ENCODE assay signal across 9 cellular contexts in genomic region chr2:210072922-210073509, GRCh38.
DNase-seq lines count a peak whose midpoint lies in the region; ATAC-seq and TF ChIP-seq lines count a peak whose summit lies in the region.
"Had no signal": no experiment of that assay in that cellular context is flagged by ENCODE, and none has a peak within 500 bp of the region (broad histone marks: within the 10 kb centered on the region; RNA-seq: fewer than 3 reads in every experiment).

No MANE protein-coding gene starts in this region.

- peaks cover 7% of the 10 kb centered on the region for H3K79me2 ChIP-seq in parathyroid adenoma

- H3K27me3 Mint-ChIP-seq in endodermal cell (ENCODE audit: insufficient read depth) = no peaks in the 10 kb centered on the region
- H3K27me3 Mint-ChIP-seq: naive thymus-derived CD4-positive, alpha-beta T cell had no signal

- H3K9me3 Mint-ChIP-seq in endodermal cell = no peaks in the 10 kb centered on the region

- H3K27me3 ChIP-seq in endodermal cell (ENCODE audit: control insufficient read depth, insufficient read depth, low read length, poor library complexity, severe bottlenecking) = no peaks in the 10 kb centered on the region
- H3K27me3 ChIP-seq in parathyroid adenoma (ENCODE audit: control insufficient read depth, insufficient read depth, low read length) = no peaks in the 10 kb centered on the region
- no peaks in the 10 kb centered on the region for H3K27me3 ChIP-seq in aorta (ENCODE audit: control insufficient read depth in 1 of 2, insufficient read depth in 2 of 2, low read length in 1 of 2)

- H3K4me1 Mint-ChIP-seq in endodermal cell = peaks cover 4% of the 10 kb centered on the region
- H3K4me1 Mint-ChIP-seq: naive thymus-derived CD4-positive, alpha-beta T cell had no signal

- TF ChIP-seq CTCF in C4-2B (conservative IDR thresholded peaks at IDR 0.05) (peak; percentile 79), endodermal cell (conservative IDR thresholded peaks at IDR 0.05) (peak; percentile 85), parathyroid adenoma (IDR thresholded peaks at IDR 0.05) (peak; percentile 75)

- H3K4me1 ChIP-seq in endodermal cell (ENCODE audit: control insufficient read depth, insufficient read depth, low read length) = no peaks in the 10 kb centered on the region
- peaks cover 15% of the 10 kb centered on the region for H3K4me1 ChIP-seq in parathyroid adenoma
- H3K4me1 ChIP-seq in aorta (ENCODE audit: control insufficient read depth in 1 of 2, insufficient read depth in 2 of 2, low read length in 2 of 2) = no peaks in the 10 kb centered on the region

- no peak overlapping the region for H3K27ac Mint-ChIP-seq in endodermal cell
- H3K27ac Mint-ChIP-seq: naive thymus-derived CD4-positive, alpha-beta T cell had no signal

- WGBS in endodermal cell (ENCODE audit: insufficient coverage in 1 of 2, insufficient read length in 1 of 2), 2 experiments = 100% methylated on average over 1 of the region's 2 CpGs; no CpG with 5 or more reads in 1 of the 2 experiments
- 13 to 14% methylated on average over 2 of the region's 2 CpGs for WGBS in aorta, 2 donors

- peak; percentile 90 for ATAC-seq in GM18867 (IDR thresholded peaks at IDR 0.05; ENCODE audit: unreplicated experiment)
- peak; percentile 70 for ATAC-seq in HG03060 (IDR thresholded peaks at IDR 0.05; ENCODE audit: low read depth, unreplicated experiment)
- no peak for ATAC-seq in aorta (ENCODE audit: low FRiP score)
- ATAC-seq: naive thymus-derived CD4-positive, alpha-beta T cell had no signal

- H3K27ac ChIP-seq in C4-2B = no peak overlapping the region
- H3K27ac ChIP-seq in endodermal cell (ENCODE audit: low read depth, low read length) = no peak overlapping the region
- peak overlapping the region; percentile 48 for H3K27ac ChIP-seq in parathyroid adenoma
- H3K27ac ChIP-seq in aorta (ENCODE audit: low read depth in 1 of 2, low read length in 2 of 2) = no peak overlapping the region

- intact Hi-C loops in aorta (cut with DNase I) = loop anchor here in 1 of 2 donors (5.0 kb wide), 1 partner anchor 124 kb away; no protein-coding TSS in a partner anchor

- no peak overlapping the region for H3K4me3 ChIP-seq in endodermal cell (ENCODE audit: low read length)
- H3K4me3 ChIP-seq in parathyroid adenoma (ENCODE audit: low read depth, low read length) = no peak overlapping the region
- H3K4me3 ChIP-seq in aorta (ENCODE audit: low read length in 2 of 2) = no peak overlapping the region

- H2AFZ ChIP-seq in parathyroid adenoma = no peak overlapping the region

- no peak overlapping the region for H3K4me3 Mint-ChIP-seq in endodermal cell
- H3K4me3 Mint-ChIP-seq: naive thymus-derived CD4-positive, alpha-beta T cell had no signal

- H3K9me3 ChIP-seq in endodermal cell (ENCODE audit: control insufficient read depth, low read length) = no peaks in the 10 kb centered on the region
- H3K9me3 ChIP-seq in parathyroid adenoma (ENCODE audit: control insufficient read depth, low read length) = no peaks in the 10 kb centered on the region
- H3K9me3 ChIP-seq in aorta (ENCODE audit: control insufficient read depth, low read length) = no peaks in the 10 kb centered on the region

- no peaks in the 10 kb centered on the region for H3K36me3 Mint-ChIP-seq in endodermal cell (ENCODE audit: low read depth)

- H3K36me3 ChIP-seq in endodermal cell (ENCODE audit: control insufficient read depth, insufficient read depth, low read length) (peaks cover 3% of the 10 kb centered on the region), parathyroid adenoma (ENCODE audit: control insufficient read depth, insufficient read depth, low read length) (no peaks in the 10 kb centered on the region), aorta (ENCODE audit: control insufficient read depth in 1 of 2, insufficient read depth in 2 of 2, low read length in 1 of 2) (peaks cover 0 to 3% of the 10 kb centered on the region in 2 donors)

- DNase-seq in NCI-H748 treated with DMSO at 0.1 percent for 48 hours (lab: John Stamatoyannopoulos, UW) = peak; percentile 28
- no peak for DNase-seq in endodermal cell
- no peak for DNase-seq in DMS79 (lab: John Stamatoyannopoulos, UW)
- DNase-seq in aorta = no peak

- H3K9ac ChIP-seq in endodermal cell (ENCODE audit: extremely low read depth, low read length, poor library complexity, severe bottlenecking) = no peak overlapping the region
- H3K9ac ChIP-seq in parathyroid adenoma = no peak overlapping the region

- no peak overlapping the region for H3K4me2 ChIP-seq in parathyroid adenoma (ENCODE audit: low read length)
